2 cellular contexts compared by ENCODE assay signal in the genomic region with DNA sequence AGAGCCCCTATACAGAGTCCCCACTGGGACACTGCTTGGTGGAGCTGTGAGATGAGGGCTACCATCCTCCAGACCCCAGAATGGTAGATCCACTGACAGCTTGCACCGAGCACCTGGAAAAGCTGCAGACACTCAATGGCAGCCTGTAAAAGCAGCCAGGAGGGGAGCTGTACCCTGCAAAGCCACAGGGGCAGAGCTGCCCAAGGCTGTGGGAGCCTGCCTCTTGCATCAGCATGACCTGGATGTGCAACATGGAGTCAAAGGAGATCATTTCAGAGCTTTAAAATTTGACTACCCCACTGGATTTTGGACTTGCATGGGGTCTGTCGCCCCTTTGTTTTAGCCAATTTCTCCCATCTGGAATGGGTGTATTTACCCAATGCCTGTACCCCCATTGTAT.
A peak's percentile ranks its signal among the peaks of the same experiment; 100 is the strongest.
TF ChIP-seq lines count a peak whose summit lies in the region.

No MANE protein-coding gene starts in this region.

TF ChIP-seq in WTC11, 78 proteins besides CTCF, POLR2A, EP300 and RAD21:
- peak; percentile 67 for TF ChIP-seq GABPB1 (CRISPR knock-in tag; IDR thresholded peaks at IDR 0.05)

TF ChIP-seq in HepG2, 621 proteins besides CTCF, POLR2A, EP300 and RAD21:
- TF ChIP-seq STAG1 (CRISPR knock-in tag; IDR thresholded peaks at IDR 0.05) (0 out of 2 replicates have a peak, but pooled peaks have one; percentile 30), CEBPG (CRISPR knock-in tag; IDR thresholded peaks at IDR 0.05) (peak; percentile 59), CEBPB (IDR thresholded peaks at IDR 0.05; ENCODE audit: borderline replicate concordance, low read depth, low read length) (0 out of 2 replicates have a peak, but pooled peaks have one; percentile 14), ZNF644 (CRISPR knock-in tag; IDR thresholded peaks at IDR 0.05; ENCODE audit: low read depth) (0 out of 2 replicates have a peak, but pooled peaks have one; percentile 29), ATF4 (CRISPR knock-in tag; IDR thresholded peaks at IDR 0.05) (peak in 1 of 2 experiments; percentile 84; a peak in 2 of 4 replicates)
